Comparison of ENCODE assay signal across 16 cellular contexts in genomic region chr21:17987328-17987727, GRCh38.
DNase-seq lines count a peak whose midpoint lies in the region; ATAC-seq and TF ChIP-seq lines count a peak whose summit lies in the region.
"Had no signal": no experiment of that assay in that cellular context is flagged by ENCODE, and none has a peak within 500 bp of the region (broad histone marks: within the 10 kb centered on the region; RNA-seq: fewer than 3 reads in every experiment).

No MANE protein-coding gene starts in this region.

- peak overlapping the region; percentile 25 for H3K4me3 ChIP-seq in neural cell (ENCODE audit: low read length)

- no peak for ATAC-seq in GM18519 (IDR thresholded peaks at IDR 0.05; ENCODE audit: low FRiP score, unreplicated experiment)
- ATAC-seq: PC-3 had no signal

- peak overlapping the region; percentile 58 for H3K4me2 ChIP-seq in neural cell (ENCODE audit: low read length)

- TF ChIP-seq EP300 in neural cell (conservative IDR thresholded peaks at IDR 0.05; ENCODE audit: poor library complexity, severe bottlenecking), result peak; percentile 83

- H3K79me2 ChIP-seq in neural cell (replicated peaks; ENCODE audit: insufficient read depth, low read length), result no peaks in the 10 kb centered on the region

- no peak for TF ChIP-seq RAD21 in neural cell (conservative IDR thresholded peaks at IDR 0.05)

- no peaks in the 10 kb centered on the region for H3K36me3 ChIP-seq in neural cell (ENCODE audit: insufficient read depth, low read length)

- no peak overlapping the region for H2AFZ ChIP-seq in neural cell (ENCODE audit: low read depth, low read length)

- H3F3A ChIP-seq in neural cell (ENCODE audit: insufficient read depth, low read length, poor library complexity, severe bottlenecking), result peaks cover 7% of the 10 kb centered on the region

- no peaks in the 10 kb centered on the region for H4K20me1 ChIP-seq in neural cell (ENCODE audit: insufficient read depth)

- no peaks in the 10 kb centered on the region for H3K9me3 ChIP-seq in neural cell (ENCODE audit: low read length)

- no peak for TF ChIP-seq CTCF in neural cell (IDR thresholded peaks at IDR 0.05; ENCODE audit: poor library complexity, severe bottlenecking)

- no peaks in the 10 kb centered on the region for H3K9me2 ChIP-seq in neural cell (ENCODE audit: insufficient read depth, low read length)

- H3K9ac ChIP-seq in neural cell (ENCODE audit: low read length), result peak overlapping the region; percentile 43

- DNase-seq in NCI-H1105 treated with DMSO at 0.1 percent for 48 hours (lab: John Stamatoyannopoulos, UW) (peak; percentile 89), NCI-H2081 treated with DMSO at 0.1 percent for 48 hours (lab: John Stamatoyannopoulos, UW) (peak; percentile 7), NCI-H748 (lab: John Stamatoyannopoulos, UW; ENCODE audit: unreplicated experiment) (peak; percentile 92), NOMO-1 treated with dmso at 0.1 percent for 144 hours (lab: John Stamatoyannopoulos, UW; ENCODE audit: unreplicated experiment) (no peak), SKM-1 (lab: John Stamatoyannopoulos, UW; ENCODE audit: unreplicated experiment) (no peak)
- DNase-seq in activated CD8-positive, alpha-beta memory T cell treated with anti-CD3 and anti-CD28 coated beads, Interleukin-2, amount 50 U/mL, for 4 hours, result no peak
- DNase-seq: EL, Kasumi-1, NCI-H2029, NCI-H82, RPMI8226, SHP77, T-helper 2 cell had no signal

- H3K27ac ChIP-seq in neural cell (ENCODE audit: low read length), result peak overlapping the region; percentile 88

- H3K27me3 ChIP-seq in neural cell (ENCODE audit: insufficient read depth, low read depth, low read length), result no peaks in the 10 kb centered on the region

TF ChIP-seq in neural cell, 6 proteins besides CTCF, POLR2A, EP300 and RAD21:
- TF ChIP-seq TAF1 (IDR thresholded peaks at IDR 0.05; ENCODE audit: low read depth) (no peak), POLR2AphosphoS5 (IDR thresholded peaks at IDR 0.05) (peak; percentile 65)
TF ChIP-seq in neural cell: peak in this region for 1.

Comparison
In these comparisons a context has a peak if more than half of its experiments do, and no peak if none do; other contexts are left out.
1. DNase-seq: peak in NCI-H1105 treated with DMSO at 0.1 percent for 48 hours (single experiment), NCI-H2081 treated with DMSO at 0.1 percent for 48 hours (single experiment) and NCI-H748 (single experiment); none in activated CD8-positive, alpha-beta memory T cell treated with anti-CD3 and anti-CD28 coated beads, Interleukin-2, amount 50 U/mL, for 4 hours (single experiment), NOMO-1 treated with dmso at 0.1 percent for 144 hours (single experiment) and SKM-1 (single experiment).